In the genomic region with DNA sequence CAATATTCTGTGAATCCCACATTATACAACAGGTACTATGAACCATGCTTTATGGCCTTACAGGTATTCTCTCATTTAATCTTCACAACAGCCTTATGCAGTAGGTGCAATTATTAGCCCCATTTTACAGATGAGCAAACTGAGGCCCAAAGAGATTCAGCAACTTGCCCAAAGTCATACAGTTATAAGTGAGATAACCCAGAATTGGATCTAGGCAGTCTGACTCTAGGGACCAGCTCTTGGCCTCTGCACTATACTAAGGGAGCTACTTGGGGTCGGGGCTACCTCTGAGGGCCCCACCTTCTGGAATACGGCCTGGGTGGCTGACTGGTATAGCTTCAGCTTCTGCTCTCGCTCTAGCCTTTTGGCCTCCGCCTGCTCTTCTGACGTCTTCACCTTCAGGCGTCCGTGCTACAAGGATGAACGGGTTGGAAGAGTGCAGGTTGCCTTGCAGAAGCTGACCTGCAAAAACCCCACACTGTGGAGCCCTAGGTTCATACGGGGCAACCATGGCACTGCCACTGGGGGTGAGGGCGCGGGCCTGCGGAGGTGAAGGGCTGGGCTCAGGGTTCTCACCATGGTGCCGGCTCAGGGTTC, we compare ENCODE assay signal across 8 cellular contexts. TPM values are rescaled to one million over a fixed set of nuclear protein-coding genes. Genes with fewer than 3 reads are reported as not detected.
DNase-seq lines count a peak whose midpoint lies in the region; ATAC-seq, FAIRE-seq and TF ChIP-seq lines count a peak whose summit lies in the region.

No MANE protein-coding gene starts in this region.

- H3K4me3 ChIP-seq in epithelial cell of esophagus (ENCODE audit: low read length) (peak overlapping the region; percentile 80), pancreas (peak overlapping the region; percentile 48 to 99 (median 90))

- DNase-seq in OCI-M1 (lab: John Stamatoyannopoulos, UW) (peak; percentile 40), epithelial cell of esophagus (ENCODE audit: low read depth) (no peak), pancreas (no peak), NCI-H226 (no peak), iPS-NIHi11 (ENCODE audit: low spot score) (no peak)
- no peak for DNase-seq in activated CD4-positive, CD25-positive, alpha-beta regulatory T cell (lab: John Stamatoyannopoulos, UW)
- no peak for DNase-seq in stimulated activated naive CD4-positive, alpha-beta T cell (lab: John Stamatoyannopoulos, UW)

- TF ChIP-seq CTCF in epithelial cell of esophagus (IDR thresholded peaks at IDR 0.05; ENCODE audit: insufficient read depth, low read depth, low read length, missing control alignments) = no peak
- no peak for TF ChIP-seq CTCF in pancreas (IDR thresholded peaks at IDR 0.05)

- ATAC-seq in GM21723 (IDR thresholded peaks at IDR 0.05; ENCODE audit: unreplicated experiment) (peak; percentile 1), pancreas (peak in 3 of 4 donors; percentile 1 to 4 (median 3))

- intact Hi-C loops in pancreas (cut with DNase I) = no loop called here

- WGBS in pancreas, 2 donors = 12% methylated on average over 13 of the region's 13 CpGs

- H3K27ac ChIP-seq in pancreas = peak overlapping the region; percentile 90 to 98 (median 96)

- no peaks in the 10 kb centered on the region for H3K27me3 ChIP-seq in pancreas

- no peak for FAIRE-seq in pancreas (lab: Jason Lieb, UNC)

- H3K4me1 ChIP-seq in pancreas = peaks cover 11 to 25% (median 18%) of the 10 kb centered on the region in 3 donors

- no peaks in the 10 kb centered on the region for H3K9me3 ChIP-seq in pancreas

- peaks cover 0 to 18% (median 0%) of the 10 kb centered on the region in 3 donors for H3K36me3 ChIP-seq in pancreas

RNA-seq across cellular contexts. Expression of gene RABGGTA, which starts 0.8 kb away (rescaled TPM):
- 10 to 100 TPM; 15.4 to 21.0 (median 18.2) TPM for total RNA-seq in pancreas
- 10 to 100 TPM; 49.1 to 51.5 TPM for polyA plus RNA-seq in pancreas

RNA-seq across cellular contexts. Expression of gene TGM1, which starts 7.7 kb away (rescaled TPM):
- total RNA-seq in pancreas = 1 to 10 TPM; 1.2 to 3.8 (median 2.2) TPM
- 1 to 10 TPM; 4.8 to 5.4 TPM for polyA plus RNA-seq in pancreas

RNA-seq across cellular contexts. Expression of gene TINF2, which starts 28.2 kb away (rescaled TPM):
- total RNA-seq in pancreas = 10 to 100 TPM; 32.1 to 42.6 (median 34.4) TPM
- polyA plus RNA-seq in pancreas = 10 to 100 TPM; 23.8 to 43.8 TPM

RNA-seq across cellular contexts. Expression of gene DHRS1, which starts 28.9 kb away (rescaled TPM):
- total RNA-seq in pancreas = 10 to 100 TPM in 3 of 6 donors, 1 to 10 TPM in 3; 6.1 to 15.3 (median 11.2) TPM
- polyA plus RNA-seq in pancreas = 10 to 100 TPM; 18.9 to 21.1 TPM

RNA-seq across cellular contexts. Expression of gene NOP9, which starts 29.0 kb away (rescaled TPM):
- 10 to 100 TPM in 4 of 6 donors, 1 to 10 TPM in 2; 8.8 to 13.9 (median 11.3) TPM for total RNA-seq in pancreas
- polyA plus RNA-seq in pancreas = 1 to 10 TPM; 6.2 to 8.7 TPM
